Comparison of ENCODE assay signal across 8 cellular contexts in the genomic region with DNA sequence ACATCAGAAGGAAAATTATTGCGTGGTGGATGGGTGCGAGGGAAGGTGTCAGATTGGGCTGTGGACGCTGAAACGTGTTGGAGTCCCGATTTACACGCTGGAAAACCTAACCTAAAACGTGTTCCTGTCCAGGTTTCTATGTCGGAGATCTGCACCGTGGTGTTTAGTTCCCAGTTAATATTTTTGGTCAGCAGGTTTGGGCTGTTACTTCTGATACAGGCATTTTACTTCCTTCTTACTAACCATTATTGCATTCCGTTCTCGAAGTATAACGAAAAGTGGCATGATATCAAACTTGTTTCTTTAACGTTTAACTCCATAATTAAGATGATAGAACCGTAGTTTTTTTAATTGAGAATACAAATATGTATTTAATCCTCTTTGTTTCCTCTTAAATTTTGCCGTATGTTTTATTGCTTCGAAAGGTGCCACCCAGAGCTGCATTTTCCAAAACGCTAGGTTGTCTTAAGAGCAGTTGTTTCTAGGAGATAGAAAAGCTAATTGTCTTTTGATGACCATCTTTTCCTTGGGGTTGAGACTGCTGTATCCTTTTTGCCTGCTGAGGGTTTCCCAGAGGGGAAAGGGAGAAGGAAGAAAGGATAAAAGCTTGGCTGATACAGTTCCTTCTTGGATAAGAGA. TPM values are rescaled to one million over a fixed set of nuclear protein-coding genes. Genes with fewer than 3 reads are reported as not detected.
A peak's percentile ranks its signal among the peaks of the same experiment; 100 is the strongest.
DNase-seq lines count a peak whose midpoint lies in the region; ATAC-seq and TF ChIP-seq lines count a peak whose summit lies in the region.

No MANE protein-coding gene starts in this region.

- DNase-seq in H7 (no peak), T-helper 17 cell (no peak), fibroblast of villous mesenchyme (ENCODE audit: low read depth) (peak; percentile 33), gastrocnemius medialis (no peak), kidney glomerular epithelial cell (lab: John Stamatoyannopoulos, UW) (no peak)
- DNase-seq in stimulated activated naive CD4-positive, alpha-beta T cell treated with Interleukin-2 at 50 U/mL for 16 hours (lab: John Stamatoyannopoulos, UW) = no peak

- no peak for TF ChIP-seq POLR2A in gastrocnemius medialis (IDR thresholded peaks at IDR 0.05)

- H3K27me3 ChIP-seq in H7 (ENCODE audit: control insufficient read depth, insufficient read depth, low read length) (peaks cover 12% of the 10 kb centered on the region), gastrocnemius medialis (no peaks in the 10 kb centered on the region)

- no peaks in the 10 kb centered on the region for H3K27me3 Mint-ChIP-seq in T-helper 17 cell

- H3K4me1 Mint-ChIP-seq in T-helper 17 cell = peaks cover 44% of the 10 kb centered on the region

- H3K4me3 Mint-ChIP-seq in T-helper 17 cell = peak overlapping the region; percentile 92

- H3K27ac Mint-ChIP-seq in T-helper 17 cell = peak overlapping the region; percentile 83

- H3K36me3 ChIP-seq in H7 (replicated peaks; ENCODE audit: control insufficient read depth, insufficient read depth, low read length) (no peaks in the 10 kb centered on the region), gastrocnemius medialis (no peaks in the 10 kb centered on the region)

- peaks cover 2% of the 10 kb centered on the region for H3K36me3 Mint-ChIP-seq in T-helper 17 cell (ENCODE audit: low read depth)

- in situ Hi-C loops in gastrocnemius medialis (cut with MboI; ENCODE audit: low sequenced_read_pairs in 4 of 4) = loop anchor here in 1 of 4 donors (10.0 kb wide), 1 partner anchor 49 kb away; no protein-coding TSS in a partner anchor

- peak overlapping the region; percentile 39 to 84 (median 73) for H3K27ac ChIP-seq in gastrocnemius medialis

- H3K4me3 ChIP-seq in H7 (ENCODE audit: insufficient read depth, low read depth, low read length) (peak overlapping the region; percentile 68), fibroblast of villous mesenchyme (ENCODE audit: low read depth, low read length) (peak overlapping the region; percentile 81), gastrocnemius medialis (peak overlapping the region; percentile 65 to 90 (median 74))

- TF ChIP-seq CTCF in fibroblast of villous mesenchyme (IDR thresholded peaks at IDR 0.05; ENCODE audit: insufficient read depth, low read depth, low read length) (no peak), gastrocnemius medialis (IDR thresholded peaks at IDR 0.05 in 4 of 5, conservative IDR thresholded peaks at IDR 0.05 in 1 of 5) (no peak)

- intact Hi-C loops in gastrocnemius medialis (cut with DNase I; ENCODE audit: low total_unique reads) = loop anchor here (2.0 kb wide), 2 partner anchors 31 to 53 kb away; no protein-coding TSS in a partner anchor

- peaks cover 32 to 36% of the 10 kb centered on the region in 2 donors for H3K4me1 ChIP-seq in gastrocnemius medialis

- H3K9me3 ChIP-seq in T-helper 17 cell (ENCODE audit: control insufficient read depth, low read length, poor library complexity, severe bottlenecking) (no peaks in the 10 kb centered on the region), gastrocnemius medialis (no peaks in the 10 kb centered on the region)

- no peak for ATAC-seq in T-helper 17 cell
- ATAC-seq in gastrocnemius medialis = no peak
- no peak for ATAC-seq in HG02610 (IDR thresholded peaks at IDR 0.05; ENCODE audit: unreplicated experiment)
- ATAC-seq in HG03095 (IDR thresholded peaks at IDR 0.05; ENCODE audit: unreplicated experiment) = no peak

RNA-seq across cellular contexts. Expression of gene ADARB1, which starts 1.3 kb away (rescaled TPM):
- total RNA-seq in H7 (2014; rRNA removed; shearing (Covaris generic)) = 5.5 and 8.0 TPM in 2 replicates
- 10 to 100 TPM; 28.4 to 37.0 TPM for total RNA-seq in T-helper 17 cell
- total RNA-seq in fibroblast of villous mesenchyme = 14.5 and 16.4 TPM in 2 replicates
- total RNA-seq in gastrocnemius medialis = 10 to 100 TPM in 1 of 4 donors, 1 to 10 TPM in 3; 5.9 to 11.5 (median 6.9) TPM
